Comparison of ENCODE assay signal across 8 cellular contexts in the genomic region with DNA sequence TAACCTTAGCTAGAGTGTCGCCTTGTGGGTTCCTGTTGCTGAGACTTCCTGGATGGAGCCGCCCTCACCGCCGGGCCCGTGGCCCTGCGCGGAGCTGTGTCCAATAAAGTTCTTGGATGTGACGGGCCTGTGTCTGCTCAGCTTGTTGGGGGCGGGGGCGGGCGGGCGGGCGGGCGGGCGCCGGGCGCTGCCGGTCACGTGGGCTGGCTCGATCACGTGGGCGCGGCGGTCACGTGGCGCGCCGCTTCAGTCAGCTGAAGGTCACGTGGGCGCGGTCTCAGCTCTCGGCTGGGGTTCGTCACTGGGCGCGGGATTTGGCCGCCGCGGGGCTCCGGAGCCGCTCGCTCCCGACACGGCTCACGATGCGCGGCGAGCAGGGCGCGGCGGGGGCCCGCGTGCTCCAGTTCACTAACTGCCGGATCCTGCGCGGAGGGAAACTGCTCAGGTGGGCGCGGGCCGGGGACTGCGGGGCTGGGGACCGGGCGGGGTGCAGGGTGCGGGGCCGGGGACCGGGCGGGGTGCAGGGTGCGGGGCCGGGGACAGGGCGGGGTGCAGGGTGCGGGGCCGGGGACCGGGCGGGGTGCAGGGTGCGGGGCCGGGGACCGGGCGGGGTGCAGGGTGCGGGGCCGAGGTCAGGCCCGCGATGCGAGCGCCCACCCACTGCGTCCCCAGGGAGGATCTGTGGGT. TPM values are rescaled to one million over a fixed set of nuclear protein-coding genes. Genes with fewer than 3 reads are reported as not detected.
DNase-seq lines count a peak whose midpoint lies in the region; ATAC-seq and TF ChIP-seq lines count a peak whose summit lies in the region.

TSS of gene AMDHD2 (plus strand) at position 275 of the 687 bp plus-strand sequence. CDS start at position 363, 88 bp downstream.

- no peaks in the 10 kb centered on the region for H3K36me3 Mint-ChIP-seq in natural killer cell treated with Interleukin-12 subunit alpha and Interleukin-12 subunit beta and Interleukin-15 and Interleukin-18, amount 100 ng/mL, for 72 hours

- DNase-seq in AG04449 (ENCODE audit: low read depth, low spot score): no peak
- peak; percentile 64 for DNase-seq in LNCaP clone FGC (ENCODE audit: low read depth)
- peak; percentile 63 to 84 for DNase-seq in SHP77 (lab: John Stamatoyannopoulos, UW)
- DNase-seq in activated T-helper 9 cell treated with anti-CD3 and anti-CD28 coated beads, Interleukin-2, amount 50 U/mL, for 16 hours (ENCODE audit: low read depth): peak; percentile 82
- peak; percentile 91 for DNase-seq in fibroblast of pulmonary artery (ENCODE audit: low read depth)
- DNase-seq in natural killer cell treated with Interleukin-12 subunit alpha and Interleukin-12 subunit beta and Interleukin-15 and Interleukin-18, amount 100 ng/mL, for 72 hours (ENCODE audit: low spot score): peak; percentile 90
- peak; percentile 86 to 91 (median 88) for DNase-seq in stimulated activated naive CD4-positive, alpha-beta T cell (lab: John Stamatoyannopoulos, UW)

- peak within 1 kb of the TSS; percentile 73 to 81 for H3K27ac Mint-ChIP-seq in natural killer cell treated with Interleukin-12 subunit alpha and Interleukin-12 subunit beta and Interleukin-15 and Interleukin-18, amount 100 ng/mL, for 72 hours

- H3K4me1 Mint-ChIP-seq in natural killer cell treated with Interleukin-12 subunit alpha and Interleukin-12 subunit beta and Interleukin-15 and Interleukin-18, amount 100 ng/mL, for 72 hours (ENCODE audit: low read depth in 2 of 2): peaks cover 42 to 52% of the 10 kb centered on the region in 2 donors

- H3K4me3 ChIP-seq in AG04449 (ENCODE audit: low read depth, low read length) (peak within 1 kb of the TSS; percentile 72), LNCaP clone FGC (ENCODE audit: low read depth, low read length) (peak within 1 kb of the TSS; percentile 80), fibroblast of pulmonary artery (replicated peaks; ENCODE audit: low read depth, low read length) (peak within 1 kb of the TSS; percentile 76)

- no peaks in the 10 kb centered on the region for H3K9me3 Mint-ChIP-seq in natural killer cell treated with Interleukin-12 subunit alpha and Interleukin-12 subunit beta and Interleukin-15 and Interleukin-18, amount 100 ng/mL, for 72 hours

- no peaks in the 10 kb centered on the region for H3K27me3 Mint-ChIP-seq in natural killer cell treated with Interleukin-12 subunit alpha and Interleukin-12 subunit beta and Interleukin-15 and Interleukin-18, amount 100 ng/mL, for 72 hours

- no peak for TF ChIP-seq CTCF in AG04449 (IDR thresholded peaks at IDR 0.05; ENCODE audit: insufficient read depth, low read length, missing control alignments)
- TF ChIP-seq CTCF in LNCaP clone FGC (IDR thresholded peaks at IDR 0.05; ENCODE audit: control insufficient read depth, extremely low read depth, insufficient read depth): no peak
- TF ChIP-seq CTCF in fibroblast of pulmonary artery (IDR thresholded peaks at IDR 0.05; ENCODE audit: low read length, missing control alignments): no peak

- POLR2A ChIA-PET in AG04449 (lab: Yijun Ruan, JAX): interaction anchor here (0.9 to 3.5 kb wide), 4 partner anchors 12 to 365 kb away, joined by 3 to 28 read pairs (median 4); partner anchors contain the start of genes CEMP1, ECI1 and TRAF7

- TF ChIP-seq POLR2A in GM19193 (IDR thresholded peaks at IDR 0.05; ENCODE audit: extremely low read depth, insufficient read depth, insufficient read length): peak; percentile 65

- CTCF ChIA-PET in AG04449 (lab: Yijun Ruan, JAX): interaction anchor here (1.1 to 1.6 kb wide), 2 partner anchors 13 to 19 kb away, joined by 3 to 5 read pairs; no protein-coding TSS in a partner anchor

- peak within 1 kb of the TSS; percentile 79 for H3K4me3 Mint-ChIP-seq in natural killer cell treated with Interleukin-12 subunit alpha and Interleukin-12 subunit beta and Interleukin-15 and Interleukin-18, amount 100 ng/mL, for 72 hours

- ATAC-seq in natural killer cell treated with Interleukin-12 subunit alpha and Interleukin-12 subunit beta and Interleukin-15 and Interleukin-18, amount 100 ng/mL, for 72 hours: peak; percentile 86

RNA-seq across cellular contexts. Expression of gene AMDHD2, which starts in this region (rescaled TPM):
- 10 to 100 TPM; 34.1 to 63.9 TPM for total RNA-seq in natural killer cell treated with Interleukin-12 subunit alpha and Interleukin-12 subunit beta and Interleukin-15 and Interleukin-18, amount 100 ng/mL, for 72 hours
